Comparison of ENCODE assay signal across 12 cellular contexts in genomic region chr7:65809259-65809981, GRCh38.
A peak's percentile ranks its signal among the peaks of the same experiment; 100 is the strongest.
DNase-seq lines count a peak whose midpoint lies in the region; ATAC-seq lines count a peak whose summit lies in the region.
"Had no signal": no experiment of that assay in that cellular context is flagged by ENCODE, and none has a peak within 500 bp of the region (broad histone marks: within the 10 kb centered on the region; RNA-seq: fewer than 3 reads in every experiment).

No MANE protein-coding gene starts in this region.

- CTCF ChIA-PET in T-cell (lab: Charles Lee) = interaction anchor here in 1 of 2 donors (0.6 kb wide), 1 partner anchor 227 kb away, joined by 13 read pairs; no protein-coding TSS in a partner anchor

- H3K4me3 Mint-ChIP-seq in T-cell = no peak overlapping the region
- H3K4me3 Mint-ChIP-seq: activated CD4-positive, alpha-beta T cell treated with anti-CD3 and anti-CD28 coated beads, Interleukin-2, amount 10 ng/mL, durations not matched to agents 24 days and 14 days; endodermal cell had no signal

- no peak overlapping the region for H3K27ac Mint-ChIP-seq in T-cell
- H3K27ac Mint-ChIP-seq: activated CD4-positive, alpha-beta T cell treated with anti-CD3 and anti-CD28 coated beads, Interleukin-2, amount 10 ng/mL, durations not matched to agents 24 days and 14 days; endodermal cell had no signal

- POLR2A ChIA-PET in T-cell (lab: Charles Lee) = no interaction called here

- H3K36me3 Mint-ChIP-seq in T-cell = peaks cover 11% of the 10 kb centered on the region

- H3K9me3 Mint-ChIP-seq in T-cell = peaks cover 0 to 3% (median 2%) of the 10 kb centered on the region in 3 donors
- H3K9me3 Mint-ChIP-seq: endodermal cell had no signal

- peak; percentile 91 for ATAC-seq in GM18858 (IDR thresholded peaks at IDR 0.05; ENCODE audit: unreplicated experiment)
- peak; percentile 92 for ATAC-seq in GM21447 (IDR thresholded peaks at IDR 0.05; ENCODE audit: unreplicated experiment)
- ATAC-seq in HG03095 (IDR thresholded peaks at IDR 0.05; ENCODE audit: unreplicated experiment) = peak; percentile 91
- ATAC-seq in T-cell (replicated peaks in 1 of 4) = no peak

- no peaks in the 10 kb centered on the region for H3K27me3 Mint-ChIP-seq in T-cell

- DNase-seq in germinal center (ENCODE audit: low spot score) (peak; percentile 33), T-cell (no peak), NCI-H2107 treated with DMSO at 0.1 percent for 48 hours (lab: John Stamatoyannopoulos, UW; ENCODE audit: unreplicated experiment) (no peak), iPS-NIHi11 (ENCODE audit: low spot score) (no peak), NCI-H226 (no peak)
- DNase-seq: activated CD4-positive, alpha-beta T cell treated with anti-CD3 and anti-CD28 coated beads, Interleukin-2, amount 10 ng/mL, durations not matched to agents 24 days and 14 days; DND-41; endodermal cell; NCI-H146 had no signal

- H3K4me1 Mint-ChIP-seq in T-cell = no peaks in the 10 kb centered on the region
- H3K4me1 Mint-ChIP-seq: activated CD4-positive, alpha-beta T cell treated with anti-CD3 and anti-CD28 coated beads, Interleukin-2, amount 10 ng/mL, durations not matched to agents 24 days and 14 days; endodermal cell had no signal

Comparison
In these comparisons a context has a peak if more than half of its experiments do, and no peak if none do; other contexts are left out.
1. ATAC-seq: peak in GM18858 (single experiment), GM21447 (single experiment) and HG03095 (single experiment); none in T-cell (0 of 4).